In the genomic region with DNA sequence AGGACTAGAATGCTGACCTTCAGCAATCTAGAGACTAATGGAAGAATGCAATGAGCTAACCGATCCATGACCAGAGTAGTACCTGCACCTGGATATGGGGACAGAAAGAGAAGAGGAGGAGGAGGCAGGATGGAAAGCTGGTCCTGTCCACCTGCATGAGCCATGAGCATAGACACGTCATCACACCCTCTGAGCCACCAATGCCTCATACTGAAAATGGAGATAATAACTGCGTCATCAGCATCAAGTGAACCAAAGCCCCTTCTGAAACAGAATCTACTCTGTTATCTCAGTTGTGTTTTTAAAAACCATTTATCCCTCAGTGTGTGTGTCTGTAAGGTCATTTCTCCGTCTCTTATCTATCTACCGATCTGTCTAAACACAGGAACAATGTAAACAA, we compare ENCODE assay signal across 24 cellular contexts.
A peak's percentile ranks its signal among the peaks of the same experiment; 100 is the strongest.
DNase-seq lines count a peak whose midpoint lies in the region; ATAC-seq and TF ChIP-seq lines count a peak whose summit lies in the region.
"Had no signal": no experiment of that assay in that cellular context is flagged by ENCODE, and none has a peak within 500 bp of the region (broad histone marks: within the 10 kb centered on the region; RNA-seq: fewer than 3 reads in every experiment).

No MANE protein-coding gene starts in this region.

- peak overlapping the region; percentile 37 for H3K27ac Mint-ChIP-seq in T-helper 17 cell
- H3K27ac Mint-ChIP-seq in stimulated activated effector memory CD8-positive, alpha-beta T cell treated with anti-CD3 and anti-CD28 coated beads, Interleukin-12 subunit alpha, Interleukin-12 subunit beta, amount 100 ng/mL, for 72 hours: no peak overlapping the region
- H3K27ac Mint-ChIP-seq: CD4-positive, alpha-beta T cell; CD8-positive, alpha-beta memory T cell had no signal

- no peaks in the 10 kb centered on the region for H3K36me3 Mint-ChIP-seq in T-helper 17 cell (ENCODE audit: low read depth)
- no peaks in the 10 kb centered on the region for H3K36me3 Mint-ChIP-seq in stimulated activated effector memory CD8-positive, alpha-beta T cell treated with anti-CD3 and anti-CD28 coated beads, Interleukin-12 subunit alpha, Interleukin-12 subunit beta, amount 100 ng/mL, for 72 hours
- H3K36me3 Mint-ChIP-seq: CD14-positive monocyte had no signal

- H3K27me3 ChIP-seq in H7 (ENCODE audit: control insufficient read depth, insufficient read depth, low read length): no peaks in the 10 kb centered on the region
- H3K27me3 ChIP-seq: BE2C; BLaER1 treated with 17β-estradiol and CSF1 and Interleukin-3, amounts not matched to agents 10 nM and 100 nM had no signal

- TF ChIP-seq CTCF in coronary artery (IDR thresholded peaks at IDR 0.05): no peak

- H3K4me3 Mint-ChIP-seq in T-helper 17 cell: no peak overlapping the region
- no peak overlapping the region for H3K4me3 Mint-ChIP-seq in stimulated activated effector memory CD8-positive, alpha-beta T cell treated with anti-CD3 and anti-CD28 coated beads, Interleukin-12 subunit alpha, Interleukin-12 subunit beta, amount 100 ng/mL, for 72 hours
- H3K4me3 Mint-ChIP-seq: CD14-positive monocyte; CD4-positive, alpha-beta T cell; CD8-positive, alpha-beta memory T cell had no signal

- peaks cover 10% of the 10 kb centered on the region for H3K4me1 Mint-ChIP-seq in T-helper 17 cell
- H3K4me1 Mint-ChIP-seq in stimulated activated effector memory CD8-positive, alpha-beta T cell treated with anti-CD3 and anti-CD28 coated beads, Interleukin-12 subunit alpha, Interleukin-12 subunit beta, amount 100 ng/mL, for 72 hours: peaks cover 16% of the 10 kb centered on the region

- no peak overlapping the region for H3K27ac ChIP-seq in coronary artery
- H3K27ac ChIP-seq: A549; BLaER1 treated with 17β-estradiol and CSF1 and Interleukin-3, amounts not matched to agents 10 nM and 100 nM; GM23248 had no signal

- H3K4me3 ChIP-seq in coronary artery: no peak overlapping the region
- H3K4me3 ChIP-seq in H7 (ENCODE audit: insufficient read depth, low read depth, low read length): no peak overlapping the region
- H3K4me3 ChIP-seq: A549; BLaER1 treated with 17β-estradiol and CSF1 and Interleukin-3, amounts not matched to agents 10 nM and 100 nM; GM12878; GM23248; HAP-1 had no signal

- H3K9me3 ChIP-seq in T-helper 17 cell (ENCODE audit: control insufficient read depth, low read length, poor library complexity, severe bottlenecking): no peaks in the 10 kb centered on the region
- H3K9me3 ChIP-seq: A549; BE2C; BLaER1 treated with 17β-estradiol and CSF1 and Interleukin-3, amounts not matched to agents 10 nM and 100 nM; HAP-1 had no signal

- no peaks in the 10 kb centered on the region for H3K27me3 Mint-ChIP-seq in T-helper 17 cell
- H3K27me3 Mint-ChIP-seq: CD4-positive, alpha-beta T cell had no signal

- peak; percentile 47 for DNase-seq in activated effector memory CD4-positive, alpha-beta T cell treated with anti-CD3 and anti-CD28 coated beads, Interleukin-2, amount 50 U/mL, for 16 hours
- no peak for DNase-seq in activated effector memory CD4-positive, alpha-beta T cell treated with Interleukin-2 at 50 U/mL for 16 hours
- no peak for DNase-seq in T-helper 17 cell
- peak; percentile 12 for DNase-seq in coronary artery (ENCODE audit: low spot score)
- DNase-seq in stimulated activated effector memory CD8-positive, alpha-beta T cell treated with anti-CD3 and anti-CD28 coated beads, Interleukin-12 subunit alpha, Interleukin-12 subunit beta, amount 100 ng/mL, for 72 hours (ENCODE audit: low spot score in 2 of 2): no peak
- no peak for DNase-seq in kidney tubule cell (ENCODE audit: low spot score)
- no peak for DNase-seq in H7
- DNase-seq in epidermal melanocyte (ENCODE audit: insufficient read length, low spot score): no peak
- DNase-seq: 8988T; ACHN; AML-193; BE2C; CD4-positive, alpha-beta T cell; CD8-positive, alpha-beta memory T cell; DMS 273 treated with DMSO at 0.1 percent for 48 hours; DMS79; EL; GDM1; GM23248 had no signal

- H3K36me3 ChIP-seq in H7 (replicated peaks; ENCODE audit: control insufficient read depth, insufficient read depth, low read length): no peaks in the 10 kb centered on the region
- H3K36me3 ChIP-seq: BE2C; BLaER1 treated with 17β-estradiol and CSF1 and Interleukin-3, amounts not matched to agents 10 nM and 100 nM; HAP-1 had no signal

- H3K9me3 Mint-ChIP-seq in stimulated activated effector memory CD8-positive, alpha-beta T cell treated with anti-CD3 and anti-CD28 coated beads, Interleukin-12 subunit alpha, Interleukin-12 subunit beta, amount 100 ng/mL, for 72 hours: no peaks in the 10 kb centered on the region
- H3K9me3 Mint-ChIP-seq: CD4-positive, alpha-beta T cell; CD8-positive, alpha-beta memory T cell had no signal

- ATAC-seq in T-helper 17 cell: no peak
- ATAC-seq in stimulated activated effector memory CD8-positive, alpha-beta T cell treated with anti-CD3 and anti-CD28 coated beads, Interleukin-12 subunit alpha, Interleukin-12 subunit beta, amount 100 ng/mL, for 72 hours: peak; percentile 61
- ATAC-seq: A549, GM12878 had no signal

Comparison
In these comparisons a context has a peak if more than half of its experiments do, and no peak if none do; other contexts are left out.
1. DNase-seq: peak in activated effector memory CD4-positive, alpha-beta T cell treated with anti-CD3 and anti-CD28 coated beads, Interleukin-2, amount 50 U/mL, for 16 hours (single experiment) and coronary artery (single experiment); none in activated effector memory CD4-positive, alpha-beta T cell treated with Interleukin-2 at 50 U/mL for 16 hours (single experiment), T-helper 17 cell (0 of 3), stimulated activated effector memory CD8-positive, alpha-beta T cell treated with anti-CD3 and anti-CD28 coated beads, Interleukin-12 subunit alpha, Interleukin-12 subunit beta, amount 100 ng/mL, for 72 hours (0 of 2), kidney tubule cell (single experiment), H7 (single experiment) and epidermal melanocyte (single experiment).